In genomic region chr10:12510566-12510965, GRCh38 we compare ENCODE assay signal across 11 cellular contexts.
DNase-seq lines count a peak whose midpoint lies in the region; ATAC-seq and TF ChIP-seq lines count a peak whose summit lies in the region.
"Had no signal": no experiment of that assay in that cellular context is flagged by ENCODE, and none has a peak within 500 bp of the region (broad histone marks: within the 10 kb centered on the region; RNA-seq: fewer than 3 reads in every experiment).

No MANE protein-coding gene starts in this region.

- H3K79me2 ChIP-seq in PC-3 (ENCODE audit: low read length) = no peaks in the 10 kb centered on the region

- no peak for TF ChIP-seq POLR2A in testis (IDR thresholded peaks at IDR 0.05)

- H3K27ac Mint-ChIP-seq in naive B cell = peak overlapping the region in 4 of 6 donors; percentile 32 to 90 (median 57)

- in situ Hi-C loops in brain microvascular endothelial cell (cut with HindIII; ENCODE audit: low pct_ligation_motif_present, low sequenced_read_pairs) = no loop called here

- H3K4me1 ChIP-seq in PC-3 (ENCODE audit: insufficient read depth, low read length) (no peaks in the 10 kb centered on the region), testis (no peaks in the 10 kb centered on the region)
- H3K4me1 ChIP-seq: right lobe of liver had no signal

- no peaks in the 10 kb centered on the region for H4K20me1 ChIP-seq in PC-3 (ENCODE audit: low read length)

- no peak overlapping the region for H3K27ac ChIP-seq in PC-3 (ENCODE audit: low read length)
- no peak overlapping the region for H3K27ac ChIP-seq in brain microvascular endothelial cell
- no peak overlapping the region for H3K27ac ChIP-seq in testis
- H3K27ac ChIP-seq: right lobe of liver had no signal

- CTCF ChIA-PET in PC-3 (lab: Charles Lee) = no interaction called here

- no TSS peak for BruUV-seq in PC-3 (replicated peaks; lab: Mats Ljungman, UMichigan)

- intact Hi-C loops in PC-3 (cut with micrococcal nuclease) = no loop called here
- intact Hi-C loops in testis (cut with DNase I; ENCODE audit: low total_unique reads) = no loop called here

- no peaks in the 10 kb centered on the region for H3K9me2 ChIP-seq in PC-3 (replicated peaks; ENCODE audit: low read length)

- H3K9ac ChIP-seq in PC-3 (ENCODE audit: low read length) = no peak overlapping the region

- H3K27me3 Mint-ChIP-seq in naive B cell = no peaks in the 10 kb centered on the region

- no peak overlapping the region for H2AFZ ChIP-seq in PC-3 (ENCODE audit: low read length)

- no peaks in the 10 kb centered on the region for H3K36me3 Mint-ChIP-seq in naive B cell

- no peaks in the 10 kb centered on the region for H3K9me3 Mint-ChIP-seq in naive B cell

- DNase-seq in PC-3 (peak; percentile 1), brain microvascular endothelial cell (peak; percentile 22), naive B cell (no peak), testis (peak; percentile 4)
- DNase-seq: Calu3; NCI-H2171 treated with DMSO at 0.1 percent for 48 hours; NK-92 treated with Interleukin-12 subunit alpha and Interleukin-12 subunit beta, amount 100 ng/mL, for 24 hours had no signal

- H3K27me3 ChIP-seq in PC-3 (ENCODE audit: low read length) = no peaks in the 10 kb centered on the region
- no peaks in the 10 kb centered on the region for H3K27me3 ChIP-seq in brain microvascular endothelial cell (replicated peaks)
- no peaks in the 10 kb centered on the region for H3K27me3 ChIP-seq in testis
- H3K27me3 ChIP-seq: right lobe of liver had no signal

- peak overlapping the region in 1 of 8 donors; percentile 59 for H3K4me3 Mint-ChIP-seq in naive B cell

- H3K36me3 ChIP-seq in PC-3 (ENCODE audit: low read depth, low read length) (no peaks in the 10 kb centered on the region), brain microvascular endothelial cell (replicated peaks) (no peaks in the 10 kb centered on the region), testis (ENCODE audit: low read depth, missing control alignments) (no peaks in the 10 kb centered on the region)
- H3K36me3 ChIP-seq: right lobe of liver had no signal

- H3K9me3 ChIP-seq in PC-3 (ENCODE audit: low read length) (no peaks in the 10 kb centered on the region), testis (no peaks in the 10 kb centered on the region)
- H3K9me3 ChIP-seq: right lobe of liver had no signal

- ATAC-seq in PC-3 = no peak
- no peak for ATAC-seq in naive B cell (ENCODE audit: low read depth in 2 of 2)
- ATAC-seq in HG03354 (IDR thresholded peaks at IDR 0.05; ENCODE audit: poor library complexity, severe bottlenecking, unreplicated experiment) = no peak
- ATAC-seq in HG03469 (IDR thresholded peaks at IDR 0.05; ENCODE audit: unreplicated experiment) = no peak
- ATAC-seq in GM21515 (IDR thresholded peaks at IDR 0.05; ENCODE audit: unreplicated experiment) = no peak
- ATAC-seq: right lobe of liver had no signal

- POLR2A ChIA-PET in PC-3 (lab: Charles Lee; ENCODE audit: unreplicated experiment) = no interaction called here

- H3K4me1 Mint-ChIP-seq in naive B cell = peaks cover 52 to 82% (median 80%) of the 10 kb centered on the region in 3 donors

- TF ChIP-seq CTCF in PC-3 (conservative IDR thresholded peaks at IDR 0.05; ENCODE audit: low read depth, low read length) = no peak
- no peak for TF ChIP-seq CTCF in brain microvascular endothelial cell (IDR thresholded peaks at IDR 0.05; ENCODE audit: low read depth, low read length, missing control alignments)
- TF ChIP-seq CTCF in testis (IDR thresholded peaks at IDR 0.05) = no peak

- H3K4me2 ChIP-seq in PC-3 (ENCODE audit: low read length) = no peak overlapping the region

- 70 to 85% methylated on average over 8 of the region's 8 CpGs for WGBS in testis, 2 donors

- H3F3A ChIP-seq in PC-3 (ENCODE audit: low read length, unreplicated experiment) = no peaks in the 10 kb centered on the region

- no peak overlapping the region for H3K4me3 ChIP-seq in PC-3 (ENCODE audit: low read length)
- H3K4me3 ChIP-seq in brain microvascular endothelial cell (ENCODE audit: low read depth, low read length) = peak overlapping the region; percentile 1
- H3K4me3 ChIP-seq in testis = no peak overlapping the region
- H3K4me3 ChIP-seq: right lobe of liver had no signal
